Comparison of ENCODE assay signal across 1 cellular context in genomic region chr10:7314068-7314646, GRCh38.
TF ChIP-seq lines count a peak whose summit lies in the region.

No MANE protein-coding gene starts in this region.

TF ChIP-seq in K562, 482 proteins besides CTCF, POLR2A, EP300 and RAD21 (continued from another document):
- TF ChIP-seq ZBTB49 (CRISPR knock-in tag; IDR thresholded peaks at IDR 0.05; ENCODE audit: borderline replicate concordance) (no peak), TEAD4 (IDR thresholded peaks at IDR 0.05; ENCODE audit: low read length) (peak; percentile 27; the same call in 1 of the 2 replicates), TEAD4 (CRISPR knock-in tag; IDR thresholded peaks at IDR 0.05; ENCODE audit: borderline replicate concordance) (no peak), EP400 (IDR thresholded peaks at IDR 0.05) (peak; percentile 6; the same call in 1 of the 2 replicates), ESRRA (IDR thresholded peaks at IDR 0.05; ENCODE audit: borderline replicate concordance, low read depth) (no peak), SREBF2 (CRISPR knock-in tag; IDR thresholded peaks at IDR 0.05) (no peak), ZNF316 (IDR thresholded peaks at IDR 0.05) (peak; percentile 40), NFIX (CRISPR knock-in tag; IDR thresholded peaks at IDR 0.05; ENCODE audit: low read depth) (no peak), CEBPB (tag; IDR thresholded peaks at IDR 0.05) (peak; percentile 42; the same call in 1 of the 2 replicates), TOE1 (IDR thresholded peaks at IDR 0.05; ENCODE audit: borderline replicate concordance) (peak; percentile 86), TOE1 (CRISPR knock-in tag; IDR thresholded peaks at IDR 0.05; ENCODE audit: borderline replicate concordance, low read depth) (no peak), CTBP1 (IDR thresholded peaks at IDR 0.05; ENCODE audit: borderline replicate concordance) (peak; percentile 27; the same call in 1 of the 2 replicates), ELF1 (tag; IDR thresholded peaks at IDR 0.05) (peak; percentile 62; the same call in 1 of the 2 replicates), RAD51 (IDR thresholded peaks at IDR 0.05; ENCODE audit: borderline replicate concordance, low read depth) (peak; percentile 41; the same call in 1 of the 2 replicates), ZNF174 (CRISPR knock-in tag; IDR thresholded peaks at IDR 0.05) (no peak), GMEB1 (CRISPR knock-in tag; IDR thresholded peaks at IDR 0.05) (no peak), KDM5B (IDR thresholded peaks at IDR 0.05; ENCODE audit: insufficient replicate concordance, low read depth, low read length) (no peak), CBFA2T2 (conservative IDR thresholded peaks at IDR 0.05) (0 out of 2 replicates have a peak, but pooled peaks have one; percentile 4), ARID1B (IDR thresholded peaks at IDR 0.05) (0 out of 2 replicates have a peak, but pooled peaks have one; percentile 18), MAFG (tag; conservative IDR thresholded peaks at IDR 0.05) (peak; percentile 32; the same call in 1 of the 2 replicates), CEBPG (CRISPR knock-in tag; IDR thresholded peaks at IDR 0.05) (no peak), CEBPG (tag; conservative IDR thresholded peaks at IDR 0.05 in 1 of 2, IDR thresholded peaks at IDR 0.05 in 1 of 2) (peak in 1 of 2 experiments; percentile 81; a peak in 2 of 4 replicates), SMARCE1 (IDR thresholded peaks at IDR 0.05) (no peak), C11orf30 (IDR thresholded peaks at IDR 0.05; ENCODE audit: low read depth) (peak; percentile 64; the same call in 1 of the 2 replicates), SMARCA4 (IDR thresholded peaks at IDR 0.05) (no peak)
